In the genomic region with DNA sequence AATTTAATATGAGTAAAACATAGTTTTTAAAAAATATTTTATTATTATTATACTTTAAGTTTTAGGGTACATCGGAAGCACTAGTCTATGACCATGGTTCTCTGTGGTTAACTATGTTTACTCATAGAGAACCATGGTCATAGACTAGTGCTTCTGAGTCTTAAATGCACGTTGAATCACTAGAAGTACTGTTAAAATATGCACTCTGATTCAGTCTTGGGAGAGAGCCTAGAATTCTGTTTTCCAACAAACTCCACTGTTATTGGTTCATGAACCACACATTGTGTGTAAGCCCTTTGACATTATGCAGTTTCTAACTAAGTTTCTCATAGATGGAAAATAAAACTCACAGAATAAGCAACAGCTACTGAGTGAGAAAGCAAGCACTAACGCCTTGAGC, we compare ENCODE assay signal across 21 cellular contexts.
DNase-seq lines count a peak whose midpoint lies in the region; ATAC-seq and TF ChIP-seq lines count a peak whose summit lies in the region.
"Had no signal": no experiment of that assay in that cellular context is flagged by ENCODE, and none has a peak within 500 bp of the region (broad histone marks: within the 10 kb centered on the region; RNA-seq: fewer than 3 reads in every experiment).

No MANE protein-coding gene starts in this region.

- TF ChIP-seq POLR2A in breast epithelium (IDR thresholded peaks at IDR 0.05) = no peak

- H3K27ac ChIP-seq in breast epithelium = no peak overlapping the region
- H3K27ac ChIP-seq: ascending aorta, HL-60, KMS-11, parathyroid adenoma had no signal

- H3K9me3 Mint-ChIP-seq in MCF 10A (ENCODE audit: unreplicated experiment) = no peaks in the 10 kb centered on the region
- H3K9me3 Mint-ChIP-seq in activated naive CD8-positive, alpha-beta T cell treated with anti-CD3 and anti-CD28 coated beads, Interleukin-2, amount 50 U/mL, for 24 hours = peaks cover 9% of the 10 kb centered on the region
- H3K9me3 Mint-ChIP-seq: dendritic cell treated with granulocyte-macrophage colony-stimulating factor and Interleukin-4, amounts not matched to agents 40 ng/mL and 50 ng/mL, for 4 days had no signal

- peak; percentile 4 for DNase-seq in MCF 10A (ENCODE audit: unreplicated experiment)
- no peak for DNase-seq in breast epithelium (ENCODE audit: low spot score in 2 of 2)
- peak; percentile 7 to 62 for DNase-seq in cardiac fibroblast (ENCODE audit: low read depth in 2 of 2)
- DNase-seq in left kidney (ENCODE audit: low read depth, low spot score) = peak; percentile 32
- DNase-seq in activated naive CD8-positive, alpha-beta T cell treated with anti-CD3 and anti-CD28 coated beads, Interleukin-2, amount 50 U/mL, for 24 hours = no peak
- DNase-seq in activated CD4-positive, alpha-beta T cell treated with anti-CD3 and anti-CD28 coated beads, Interleukin-2, amount 50 U/mL, for 1 hour = no peak
- no peak for DNase-seq in DMS53 (lab: John Stamatoyannopoulos, UW)
- DNase-seq: activated effector memory CD4-positive, alpha-beta T cell treated with anti-CD3 and anti-CD28 coated beads, Interleukin-2, amount 50 U/mL, for 16 hours; CD8-positive, alpha-beta T cell; erythroblast; hippocampal formation; NCI-H2171 treated with DMSO at 0.1 percent for 48 hours; T-helper 1 cell; trophoblast cell had no signal

- no peaks in the 10 kb centered on the region for H3K36me3 ChIP-seq in breast epithelium
- H3K36me3 ChIP-seq: ascending aorta had no signal

- no peaks in the 10 kb centered on the region for H3K27me3 ChIP-seq in breast epithelium
- H3K27me3 ChIP-seq: ascending aorta had no signal

- H3K9me3 ChIP-seq in breast epithelium = no peaks in the 10 kb centered on the region
- H3K9me3 ChIP-seq: ascending aorta had no signal

- TF ChIP-seq CTCF in MCF 10A (IDR thresholded peaks at IDR 0.05; ENCODE audit: unreplicated experiment) (no peak), breast epithelium (IDR thresholded peaks at IDR 0.05) (no peak), cardiac fibroblast (IDR thresholded peaks at IDR 0.05; ENCODE audit: low read depth, low read length) (no peak)

- H3K27ac Mint-ChIP-seq in MCF 10A (ENCODE audit: low read depth, unreplicated experiment) = peak overlapping the region; percentile 63
- H3K27ac Mint-ChIP-seq in activated naive CD8-positive, alpha-beta T cell treated with anti-CD3 and anti-CD28 coated beads, Interleukin-2, amount 50 U/mL, for 24 hours = no peak overlapping the region
- H3K27ac Mint-ChIP-seq: CD8-positive, alpha-beta T cell; dendritic cell treated with granulocyte-macrophage colony-stimulating factor and Interleukin-4, amounts not matched to agents 40 ng/mL and 50 ng/mL, for 4 days; stimulated activated effector memory CD8-positive, alpha-beta T cell treated with anti-CD3 and anti-CD28 coated beads, Interleukin-12 subunit alpha, Interleukin-12 subunit beta, amount 100 ng/mL, for 72 hours had no signal

- no peaks in the 10 kb centered on the region for H3K36me3 Mint-ChIP-seq in MCF 10A (ENCODE audit: insufficient read depth, unreplicated experiment)
- no peaks in the 10 kb centered on the region for H3K36me3 Mint-ChIP-seq in activated naive CD8-positive, alpha-beta T cell treated with anti-CD3 and anti-CD28 coated beads, Interleukin-2, amount 50 U/mL, for 24 hours (ENCODE audit: low read depth)
- H3K36me3 Mint-ChIP-seq: CD8-positive, alpha-beta T cell; stimulated activated effector memory CD8-positive, alpha-beta T cell treated with anti-CD3 and anti-CD28 coated beads, Interleukin-12 subunit alpha, Interleukin-12 subunit beta, amount 100 ng/mL, for 72 hours had no signal

- no peaks in the 10 kb centered on the region for H3K27me3 Mint-ChIP-seq in MCF 10A (ENCODE audit: insufficient read depth, unreplicated experiment)
- no peaks in the 10 kb centered on the region for H3K27me3 Mint-ChIP-seq in activated naive CD8-positive, alpha-beta T cell treated with anti-CD3 and anti-CD28 coated beads, Interleukin-2, amount 50 U/mL, for 24 hours
- H3K27me3 Mint-ChIP-seq: dendritic cell treated with granulocyte-macrophage colony-stimulating factor and Interleukin-4, amounts not matched to agents 40 ng/mL and 50 ng/mL, for 4 days had no signal

- CTCF ChIA-PET in MCF 10A (lab: Yijun Ruan, JAX) = no interaction called here

- peaks cover 5% of the 10 kb centered on the region for H3K4me1 Mint-ChIP-seq in MCF 10A (ENCODE audit: insufficient read depth, unreplicated experiment)
- no peaks in the 10 kb centered on the region for H3K4me1 Mint-ChIP-seq in activated naive CD8-positive, alpha-beta T cell treated with anti-CD3 and anti-CD28 coated beads, Interleukin-2, amount 50 U/mL, for 24 hours
- H3K4me1 Mint-ChIP-seq: stimulated activated effector memory CD8-positive, alpha-beta T cell treated with anti-CD3 and anti-CD28 coated beads, Interleukin-12 subunit alpha, Interleukin-12 subunit beta, amount 100 ng/mL, for 72 hours had no signal

- no TSS peak for BruUV-seq in MCF 10A (replicated peaks; lab: Mats Ljungman, UMichigan)

- intact Hi-C loops in MCF 10A (cut with micrococcal nuclease) = no loop called here
- intact Hi-C loops in breast epithelium (cut with DNase I; ENCODE audit: low total_unique reads) = no loop called here

- H3K4me3 ChIP-seq in breast epithelium (no peak overlapping the region), cardiac fibroblast (replicated peaks in 1 of 2; ENCODE audit: low read depth in 2 of 2, low read length in 2 of 2) (no peak overlapping the region)
- H3K4me3 ChIP-seq: ascending aorta had no signal

- POLR2A ChIA-PET in MCF 10A (lab: Yijun Ruan, JAX) = no interaction called here

- H3K4me1 ChIP-seq in breast epithelium = no peaks in the 10 kb centered on the region
- H3K4me1 ChIP-seq: ascending aorta, parathyroid adenoma had no signal

- H3K4me3 Mint-ChIP-seq in MCF 10A (ENCODE audit: unreplicated experiment) = no peak overlapping the region
- H3K4me3 Mint-ChIP-seq in activated naive CD8-positive, alpha-beta T cell treated with anti-CD3 and anti-CD28 coated beads, Interleukin-2, amount 50 U/mL, for 24 hours = no peak overlapping the region
- H3K4me3 Mint-ChIP-seq: CD8-positive, alpha-beta T cell; dendritic cell treated with granulocyte-macrophage colony-stimulating factor and Interleukin-4, amounts not matched to agents 40 ng/mL and 50 ng/mL, for 4 days; stimulated activated effector memory CD8-positive, alpha-beta T cell treated with anti-CD3 and anti-CD28 coated beads, Interleukin-12 subunit alpha, Interleukin-12 subunit beta, amount 100 ng/mL, for 72 hours had no signal

- ATAC-seq in HG02970 (IDR thresholded peaks at IDR 0.05; ENCODE audit: low FRiP score, unreplicated experiment) = no peak
- ATAC-seq in activated naive CD8-positive, alpha-beta T cell treated with anti-CD3 and anti-CD28 coated beads, Interleukin-2, amount 50 U/mL, for 24 hours = no peak
- ATAC-seq: CD8-positive, alpha-beta T cell; stimulated activated effector memory CD8-positive, alpha-beta T cell treated with anti-CD3 and anti-CD28 coated beads, Interleukin-12 subunit alpha, Interleukin-12 subunit beta, amount 100 ng/mL, for 72 hours had no signal

Comparison
In these comparisons a context has a peak if more than half of its experiments do, and no peak if none do; other contexts are left out.
1. DNase-seq: peak in MCF 10A (single experiment), cardiac fibroblast (2 of 2) and left kidney (single experiment); none in breast epithelium (0 of 2), activated naive CD8-positive, alpha-beta T cell treated with anti-CD3 and anti-CD28 coated beads, Interleukin-2, amount 50 U/mL, for 24 hours (single experiment), activated CD4-positive, alpha-beta T cell treated with anti-CD3 and anti-CD28 coated beads, Interleukin-2, amount 50 U/mL, for 1 hour (single experiment) and DMS53 (single experiment).